1 cellular context compared by ENCODE assay signal in the genomic region with DNA sequence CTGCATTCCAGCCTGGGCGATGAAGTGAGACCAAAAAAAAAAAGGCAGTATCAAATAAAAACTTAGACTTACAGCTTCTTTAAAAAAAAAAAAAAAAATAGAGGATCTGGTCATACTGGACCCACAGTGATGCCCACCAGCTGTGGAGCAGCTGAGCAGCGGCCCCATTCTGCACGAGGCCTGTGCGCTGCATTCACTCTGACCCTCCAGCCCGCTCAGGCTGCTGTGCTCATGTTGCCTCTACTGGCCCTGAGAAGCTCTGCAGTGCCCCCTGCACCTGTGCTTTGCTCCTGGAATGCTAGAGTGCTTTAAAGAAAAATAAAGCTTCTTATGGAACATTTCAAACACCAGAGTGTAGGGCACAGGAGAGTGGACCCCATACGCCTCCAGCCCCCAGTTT.
TF ChIP-seq lines count a peak whose summit lies in the region.

No MANE protein-coding gene starts in this region.

TF ChIP-seq in HepG2, 621 proteins besides CTCF, POLR2A, EP300 and RAD21 (continued from another document):
- TF ChIP-seq, protein P1, sequence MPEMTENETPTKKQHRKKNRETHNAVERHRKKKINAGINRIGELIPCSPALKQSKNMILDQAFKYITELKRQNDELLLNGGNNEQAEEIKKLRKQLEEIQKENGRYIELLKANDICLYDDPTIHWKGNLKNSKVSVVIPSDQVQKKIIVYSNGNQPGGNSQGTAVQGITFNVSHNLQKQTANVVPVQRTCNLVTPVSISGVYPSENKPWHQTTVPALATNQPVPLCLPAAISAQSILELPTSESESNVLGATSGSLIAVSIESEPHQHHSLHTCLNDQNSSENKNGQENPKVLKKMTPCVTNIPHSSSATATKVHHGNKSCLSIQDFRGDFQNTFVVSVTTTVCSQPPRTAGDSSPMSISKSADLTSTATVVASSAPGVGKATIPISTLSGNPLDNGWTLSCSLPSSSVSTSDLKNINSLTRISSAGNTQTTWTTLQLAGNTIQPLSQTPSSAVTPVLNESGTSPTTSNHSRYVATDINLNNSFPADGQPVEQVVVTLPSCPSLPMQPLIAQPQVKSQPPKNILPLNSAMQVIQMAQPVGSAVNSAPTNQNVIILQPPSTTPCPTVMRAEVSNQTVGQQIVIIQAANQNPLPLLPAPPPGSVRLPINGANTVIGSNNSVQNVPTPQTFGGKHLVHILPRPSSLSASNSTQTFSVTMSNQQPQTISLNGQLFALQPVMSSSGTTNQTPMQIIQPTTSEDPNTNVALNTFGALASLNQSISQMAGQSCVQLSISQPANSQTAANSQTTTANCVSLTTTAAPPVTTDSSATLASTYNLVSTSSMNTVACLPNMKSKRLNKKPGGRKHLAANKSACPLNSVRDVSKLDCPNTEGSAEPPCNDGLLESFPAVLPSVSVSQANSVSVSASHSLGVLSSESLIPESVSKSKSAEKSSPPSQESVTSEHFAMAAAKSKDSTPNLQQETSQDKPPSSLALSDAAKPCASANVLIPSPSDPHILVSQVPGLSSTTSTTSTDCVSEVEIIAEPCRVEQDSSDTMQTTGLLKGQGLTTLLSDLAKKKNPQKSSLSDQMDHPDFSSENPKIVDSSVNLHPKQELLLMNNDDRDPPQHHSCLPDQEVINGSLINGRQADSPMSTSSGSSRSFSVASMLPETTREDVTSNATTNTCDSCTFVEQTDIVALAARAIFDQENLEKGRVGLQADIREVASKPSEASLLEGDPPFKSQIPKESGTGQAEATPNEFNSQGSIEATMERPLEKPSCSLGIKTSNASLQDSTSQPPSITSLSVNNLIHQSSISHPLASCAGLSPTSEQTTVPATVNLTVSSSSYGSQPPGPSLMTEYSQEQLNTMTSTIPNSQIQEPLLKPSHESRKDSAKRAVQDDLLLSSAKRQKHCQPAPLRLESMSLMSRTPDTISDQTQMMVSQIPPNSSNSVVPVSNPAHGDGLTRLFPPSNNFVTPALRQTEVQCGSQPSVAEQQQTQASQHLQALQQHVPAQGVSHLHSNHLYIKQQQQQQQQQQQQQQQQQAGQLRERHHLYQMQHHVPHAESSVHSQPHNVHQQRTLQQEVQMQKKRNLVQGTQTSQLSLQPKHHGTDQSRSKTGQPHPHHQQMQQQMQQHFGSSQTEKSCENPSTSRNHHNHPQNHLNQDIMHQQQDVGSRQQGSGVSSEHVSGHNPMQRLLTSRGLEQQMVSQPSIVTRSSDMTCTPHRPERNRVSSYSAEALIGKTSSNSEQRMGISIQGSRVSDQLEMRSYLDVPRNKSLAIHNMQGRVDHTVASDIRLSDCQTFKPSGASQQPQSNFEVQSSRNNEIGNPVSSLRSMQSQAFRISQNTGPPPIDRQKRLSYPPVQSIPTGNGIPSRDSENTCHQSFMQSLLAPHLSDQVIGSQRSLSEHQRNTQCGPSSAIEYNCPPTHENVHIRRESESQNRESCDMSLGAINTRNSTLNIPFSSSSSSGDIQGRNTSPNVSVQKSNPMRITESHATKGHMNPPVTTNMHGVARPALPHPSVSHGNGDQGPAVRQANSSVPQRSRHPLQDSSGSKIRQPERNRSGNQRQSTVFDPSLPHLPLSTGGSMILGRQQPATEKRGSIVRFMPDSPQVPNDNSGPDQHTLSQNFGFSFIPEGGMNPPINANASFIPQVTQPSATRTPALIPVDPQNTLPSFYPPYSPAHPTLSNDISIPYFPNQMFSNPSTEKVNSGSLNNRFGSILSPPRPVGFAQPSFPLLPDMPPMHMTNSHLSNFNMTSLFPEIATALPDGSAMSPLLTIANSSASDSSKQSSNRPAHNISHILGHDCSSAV (CRISPR knock-in tag; IDR thresholded peaks at IDR 0.05; ENCODE audit: borderline replicate concordance): no peak
